ENCODE assay signal across 11 cellular contexts in the genomic region with DNA sequence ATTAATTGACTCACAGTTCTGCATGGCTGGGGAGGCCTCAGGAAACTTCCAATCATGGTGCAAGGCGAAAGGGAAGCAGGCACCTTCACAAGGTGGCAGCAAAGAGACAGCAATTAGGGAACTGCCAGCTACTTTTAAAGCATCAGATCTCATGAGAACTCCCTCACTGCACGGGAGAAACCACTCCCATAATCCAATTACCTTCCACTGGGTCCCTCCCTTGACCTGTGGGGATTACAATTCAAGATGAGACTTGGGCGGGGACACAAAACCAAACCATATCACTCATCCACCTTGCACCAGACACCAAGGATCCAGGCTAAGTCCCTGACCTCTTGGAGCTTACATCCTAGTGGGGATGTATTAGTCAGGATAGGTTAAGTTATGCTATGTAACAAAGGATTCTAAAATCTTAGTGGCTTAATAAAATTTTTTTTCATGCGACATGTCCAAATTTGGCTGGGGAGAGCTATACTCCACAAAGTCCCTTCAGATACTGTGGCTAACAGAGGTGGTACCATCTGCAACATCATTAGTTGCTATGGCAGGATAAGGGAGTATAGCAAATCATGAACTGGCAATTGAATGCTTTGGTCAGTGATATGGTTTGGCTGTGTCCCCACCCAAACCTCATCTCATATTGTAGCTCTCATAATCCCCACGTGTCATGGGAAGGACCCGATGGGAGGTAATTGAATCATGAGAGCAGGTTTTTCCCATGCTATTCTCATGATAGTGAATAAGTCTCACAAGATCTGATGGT. TPM values are rescaled to one million over a fixed set of nuclear protein-coding genes. Genes with fewer than 3 reads are reported as not detected.
A peak's percentile ranks its signal among the peaks of the same experiment; 100 is the strongest.
DNase-seq lines count a peak whose midpoint lies in the region; ATAC-seq, FAIRE-seq and TF ChIP-seq lines count a peak whose summit lies in the region.
"Had no signal": no experiment of that assay in that cellular context is flagged by ENCODE, and none has a peak within 500 bp of the region (broad histone marks: within the 10 kb centered on the region; RNA-seq: fewer than 3 reads in every experiment).

No MANE protein-coding gene starts in this region.

- H3K79me2 ChIP-seq in MM.1S (ENCODE audit: low read length): no peaks in the 10 kb centered on the region

- TF ChIP-seq CTCF in MM.1S (IDR thresholded peaks at IDR 0.05; ENCODE audit: low read length): peak; percentile 40

- H4K20me1 ChIP-seq in MM.1S (ENCODE audit: insufficient read depth, low read length): no peaks in the 10 kb centered on the region

- no peak overlapping the region for H3K9ac ChIP-seq in MM.1S (ENCODE audit: low read length)

- no peak overlapping the region for H3K4me3 ChIP-seq in MM.1S (ENCODE audit: low read length)
- H3K4me3 ChIP-seq: adrenal gland had no signal

- no peak overlapping the region for H3K4me3 Mint-ChIP-seq in activated naive CD8-positive, alpha-beta T cell treated with anti-CD3 and anti-CD28 coated beads, Interleukin-2, amount 50 U/mL, for 24 hours
- no peak overlapping the region for H3K4me3 Mint-ChIP-seq in activated naive CD8-positive, alpha-beta T cell treated with anti-CD3 and anti-CD28 coated beads for 36 hours
- no peak overlapping the region for H3K4me3 Mint-ChIP-seq in stimulated activated effector memory CD8-positive, alpha-beta T cell treated with anti-CD3 and anti-CD28 coated beads, Interleukin-12 subunit alpha, Interleukin-12 subunit beta, amount 100 ng/mL, for 72 hours

- H3K9me3 Mint-ChIP-seq in activated naive CD8-positive, alpha-beta T cell treated with anti-CD3 and anti-CD28 coated beads, Interleukin-2, amount 50 U/mL, for 24 hours: peaks cover 12% of the 10 kb centered on the region
- H3K9me3 Mint-ChIP-seq in activated naive CD8-positive, alpha-beta T cell treated with anti-CD3 and anti-CD28 coated beads for 36 hours: peaks cover 21% of the 10 kb centered on the region
- peaks cover 8% of the 10 kb centered on the region for H3K9me3 Mint-ChIP-seq in stimulated activated effector memory CD8-positive, alpha-beta T cell treated with anti-CD3 and anti-CD28 coated beads, Interleukin-12 subunit alpha, Interleukin-12 subunit beta, amount 100 ng/mL, for 72 hours

- H3K36me3 Mint-ChIP-seq in activated naive CD8-positive, alpha-beta T cell treated with anti-CD3 and anti-CD28 coated beads, Interleukin-2, amount 50 U/mL, for 24 hours (ENCODE audit: low read depth): peaks cover 3% of the 10 kb centered on the region
- peaks cover 17% of the 10 kb centered on the region for H3K36me3 Mint-ChIP-seq in activated naive CD8-positive, alpha-beta T cell treated with anti-CD3 and anti-CD28 coated beads for 36 hours
- H3K36me3 Mint-ChIP-seq in stimulated activated effector memory CD8-positive, alpha-beta T cell treated with anti-CD3 and anti-CD28 coated beads, Interleukin-12 subunit alpha, Interleukin-12 subunit beta, amount 100 ng/mL, for 72 hours: no peaks in the 10 kb centered on the region

- ATAC-seq in activated naive CD8-positive, alpha-beta T cell treated with anti-CD3 and anti-CD28 coated beads, Interleukin-2, amount 50 U/mL, for 24 hours: peak; percentile 48
- ATAC-seq in stimulated activated effector memory CD8-positive, alpha-beta T cell treated with anti-CD3 and anti-CD28 coated beads, Interleukin-12 subunit alpha, Interleukin-12 subunit beta, amount 100 ng/mL, for 72 hours: peak; percentile 54
- no peak for ATAC-seq in GM21619 (IDR thresholded peaks at IDR 0.05; ENCODE audit: unreplicated experiment)

- no peak for FAIRE-seq in urothelium cell line (lab: Jason Lieb, UNC)

- peaks cover 12% of the 10 kb centered on the region for H3K4me1 ChIP-seq in MM.1S (ENCODE audit: low read length)
- H3K4me1 ChIP-seq: adrenal gland had no signal

- no peaks in the 10 kb centered on the region for H3K27me3 ChIP-seq in MM.1S (replicated peaks; ENCODE audit: insufficient read depth, low read length)
- H3K27me3 ChIP-seq: adrenal gland had no signal

- no peak overlapping the region for H3K4me2 ChIP-seq in MM.1S (ENCODE audit: low read depth, low read length)

- no peak overlapping the region for H3K27ac ChIP-seq in MM.1S (ENCODE audit: low read length)
- H3K27ac ChIP-seq: adrenal gland, neutrophil had no signal

- DNase-seq in activated naive CD8-positive, alpha-beta T cell treated with anti-CD3 and anti-CD28 coated beads, Interleukin-2, amount 50 U/mL, for 24 hours: no peak
- DNase-seq in activated naive CD8-positive, alpha-beta T cell treated with anti-CD3 and anti-CD28 coated beads for 36 hours: no peak
- DNase-seq in MM.1S (peak; percentile 39), urothelium cell line (ENCODE audit: low spot score) (no peak)
- peak; percentile 40 for DNase-seq in activated CD8-positive, alpha-beta memory T cell treated with anti-CD3 and anti-CD28 coated beads, Interleukin-2, amount 50 U/mL, for 48 hours
- DNase-seq in stimulated activated effector memory CD8-positive, alpha-beta T cell treated with anti-CD3 and anti-CD28 coated beads, Interleukin-12 subunit alpha, Interleukin-12 subunit beta, amount 100 ng/mL, for 72 hours (ENCODE audit: low spot score in 2 of 2): no peak
- no peak for DNase-seq in activated effector memory CD4-positive, alpha-beta T cell treated with Interleukin-2 at 50 U/mL for 16 hours
- DNase-seq: NCI-H1048 had no signal

- H3K9me3 ChIP-seq in MM.1S (replicated peaks; ENCODE audit: insufficient read depth, low read length): no peaks in the 10 kb centered on the region
- H3K9me3 ChIP-seq: neutrophil had no signal

- H3K4me1 Mint-ChIP-seq in activated naive CD8-positive, alpha-beta T cell treated with anti-CD3 and anti-CD28 coated beads, Interleukin-2, amount 50 U/mL, for 24 hours: peaks cover 30% of the 10 kb centered on the region
- peaks cover 18% of the 10 kb centered on the region for H3K4me1 Mint-ChIP-seq in activated naive CD8-positive, alpha-beta T cell treated with anti-CD3 and anti-CD28 coated beads for 36 hours
- H3K4me1 Mint-ChIP-seq in stimulated activated effector memory CD8-positive, alpha-beta T cell treated with anti-CD3 and anti-CD28 coated beads, Interleukin-12 subunit alpha, Interleukin-12 subunit beta, amount 100 ng/mL, for 72 hours: peaks cover 21% of the 10 kb centered on the region

- no peaks in the 10 kb centered on the region for H3K27me3 Mint-ChIP-seq in activated naive CD8-positive, alpha-beta T cell treated with anti-CD3 and anti-CD28 coated beads, Interleukin-2, amount 50 U/mL, for 24 hours
- no peaks in the 10 kb centered on the region for H3K27me3 Mint-ChIP-seq in activated naive CD8-positive, alpha-beta T cell treated with anti-CD3 and anti-CD28 coated beads for 36 hours

- no peaks in the 10 kb centered on the region for H3K9me2 ChIP-seq in MM.1S (replicated peaks; ENCODE audit: insufficient read depth, low read length)

- no peak overlapping the region for H2AFZ ChIP-seq in MM.1S (ENCODE audit: low read length)

- no peak overlapping the region for H3K27ac Mint-ChIP-seq in activated naive CD8-positive, alpha-beta T cell treated with anti-CD3 and anti-CD28 coated beads, Interleukin-2, amount 50 U/mL, for 24 hours
- no peak overlapping the region for H3K27ac Mint-ChIP-seq in activated naive CD8-positive, alpha-beta T cell treated with anti-CD3 and anti-CD28 coated beads for 36 hours
- no peak overlapping the region for H3K27ac Mint-ChIP-seq in stimulated activated effector memory CD8-positive, alpha-beta T cell treated with anti-CD3 and anti-CD28 coated beads, Interleukin-12 subunit alpha, Interleukin-12 subunit beta, amount 100 ng/mL, for 72 hours

- no peaks in the 10 kb centered on the region for H3F3A ChIP-seq in MM.1S (ENCODE audit: insufficient read depth, low read length)

- no peaks in the 10 kb centered on the region for H3K36me3 ChIP-seq in MM.1S (replicated peaks; ENCODE audit: insufficient read depth, low read length)
- H3K36me3 ChIP-seq: adrenal gland, neutrophil had no signal

RNA-seq across cellular contexts. Expression of a gene that starts 8.3 kb away (rescaled TPM):
- total RNA-seq in activated naive CD8-positive, alpha-beta T cell treated with anti-CD3 and anti-CD28 coated beads for 36 hours: not detected

RNA-seq across cellular contexts. Expression of a gene that starts 12.0 kb away (rescaled TPM):
- 10 to 100 TPM; 40.6 to 43.9 TPM for total RNA-seq in activated naive CD8-positive, alpha-beta T cell treated with anti-CD3 and anti-CD28 coated beads for 36 hours

RNA-seq across cellular contexts. Expression of a gene that starts 31.9 kb away (rescaled TPM):
- 100 to 1,000 TPM; 105 to 109 TPM for total RNA-seq in activated naive CD8-positive, alpha-beta T cell treated with anti-CD3 and anti-CD28 coated beads for 36 hours

RNA-seq across cellular contexts. Expression of a gene that starts 45.5 kb away (rescaled TPM):
- total RNA-seq in activated naive CD8-positive, alpha-beta T cell treated with anti-CD3 and anti-CD28 coated beads for 36 hours: under 1 TPM; 0.32 to 0.37 TPM

RNA-seq across cellular contexts. Expression of a gene that starts 55.1 kb away (rescaled TPM):
- under 1 TPM; 0.20 to 0.29 TPM for total RNA-seq in activated naive CD8-positive, alpha-beta T cell treated with anti-CD3 and anti-CD28 coated beads for 36 hours

Comparison
In these comparisons a context has a peak if more than half of its experiments do, and no peak if none do; other contexts are left out.
1. DNase-seq: peak in MM.1S (single experiment) and activated CD8-positive, alpha-beta memory T cell treated with anti-CD3 and anti-CD28 coated beads, Interleukin-2, amount 50 U/mL, for 48 hours (single experiment); none in activated naive CD8-positive, alpha-beta T cell treated with anti-CD3 and anti-CD28 coated beads, Interleukin-2, amount 50 U/mL, for 24 hours (single experiment), activated naive CD8-positive, alpha-beta T cell treated with anti-CD3 and anti-CD28 coated beads for 36 hours (single experiment), stimulated activated effector memory CD8-positive, alpha-beta T cell treated with anti-CD3 and anti-CD28 coated beads, Interleukin-12 subunit alpha, Interleukin-12 subunit beta, amount 100 ng/mL, for 72 hours (0 of 2), activated effector memory CD4-positive, alpha-beta T cell treated with Interleukin-2 at 50 U/mL for 16 hours (single experiment) and urothelium cell line (single experiment).